8 cellular contexts compared by ENCODE assay signal in the genomic region with DNA sequence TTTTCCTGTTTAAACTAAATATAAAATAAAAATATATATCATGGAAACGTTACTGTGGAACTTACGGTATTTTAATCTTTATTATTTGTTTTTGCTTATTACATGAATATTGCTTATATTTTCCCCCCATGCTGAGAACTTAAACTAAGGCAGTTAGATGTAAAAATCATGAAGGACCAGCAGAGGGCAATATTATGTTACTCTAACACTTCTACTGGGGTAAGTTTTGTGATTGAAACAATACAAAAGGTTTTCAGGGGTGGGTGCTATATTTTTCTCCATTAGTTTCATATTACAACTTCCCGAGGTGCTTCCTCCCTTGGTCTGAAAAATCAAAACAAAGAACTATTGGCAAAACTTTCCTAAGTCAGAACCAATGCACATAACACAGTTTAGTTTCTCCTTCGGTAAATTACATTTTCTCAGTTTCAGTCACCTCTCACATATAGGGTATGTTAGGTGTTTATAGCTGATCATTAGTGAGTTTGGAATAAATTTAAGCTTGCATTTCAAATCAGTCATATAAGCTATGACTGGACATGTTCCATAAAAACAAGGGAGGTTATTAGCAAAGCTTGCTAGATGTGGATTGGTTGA. TPM values are rescaled to one million over a fixed set of nuclear protein-coding genes. Genes with fewer than 3 reads are reported as not detected.
DNase-seq lines count a peak whose midpoint lies in the region; ATAC-seq and TF ChIP-seq lines count a peak whose summit lies in the region.

No MANE protein-coding gene starts in this region.

- ATAC-seq in GM18511 (IDR thresholded peaks at IDR 0.05; ENCODE audit: unreplicated experiment) (peak; percentile 65), RWPE2 (ENCODE audit: low read depth) (0 out of 3 replicates have a peak, but pooled peaks have one; percentile 38), HG03469 (IDR thresholded peaks at IDR 0.05; ENCODE audit: unreplicated experiment) (no peak), esophagus mucosa (no peak)

- TF ChIP-seq EP300 in sigmoid colon (IDR thresholded peaks at IDR 0.05), result no peak

- H3K27ac ChIP-seq in RWPE2 (ENCODE audit: poor library complexity, severe bottlenecking) (no peak overlapping the region), sigmoid colon (peak overlapping the region in 1 of 4 donors; percentile 46)

- H3K9me3 ChIP-seq in RWPE2 (ENCODE audit: severe bottlenecking) (no peaks in the 10 kb centered on the region), sigmoid colon (no peaks in the 10 kb centered on the region)

- TF ChIP-seq CTCF in AG09319 (IDR thresholded peaks at IDR 0.05; ENCODE audit: low read depth, low read length) (peak; percentile 51), RWPE2 (IDR thresholded peaks at IDR 0.05; ENCODE audit: poor library complexity, severe bottlenecking) (peak; percentile 84), fibroblast of pulmonary artery (IDR thresholded peaks at IDR 0.05; ENCODE audit: low read length, missing control alignments) (peak; percentile 57), sigmoid colon (IDR thresholded peaks at IDR 0.05) (peak in 3 of 4 experiments; percentile 38 to 56 (median 55))

- H3K27me3 ChIP-seq in RWPE2 (ENCODE audit: insufficient read depth, poor library complexity, severe bottlenecking) (no peaks in the 10 kb centered on the region), sigmoid colon (no peaks in the 10 kb centered on the region)

- DNase-seq in AG09319 (ENCODE audit: extremely low read depth, low read depth) (no peak), LoVo (ENCODE audit: low spot score) (peak; percentile 19), RWPE2 (ENCODE audit: low spot score) (no peak), fibroblast of pulmonary artery (ENCODE audit: low read depth) (peak; percentile 77), sigmoid colon (no peak)

- H3K36me3 ChIP-seq in RWPE2 (ENCODE audit: low read depth) (no peaks in the 10 kb centered on the region; the same call in 1 of the 2 replicates), sigmoid colon (no peaks in the 10 kb centered on the region)

- intact Hi-C loops in sigmoid colon (cut with DNase I), result loop anchor here (2.0 to 10.0 kb wide), 3 partner anchors 462 to 1696 kb away; no protein-coding TSS in a partner anchor

- WGBS in sigmoid colon, 2 donors, result 42 to 47% methylated on average over 4 of the region's 4 CpGs

- H3K4me3 ChIP-seq in RWPE2 (ENCODE audit: severe bottlenecking) (no peak overlapping the region), fibroblast of pulmonary artery (replicated peaks; ENCODE audit: low read depth, low read length) (no peak overlapping the region), sigmoid colon (no peak overlapping the region)

- no peak for TF ChIP-seq POLR2A in sigmoid colon (IDR thresholded peaks at IDR 0.05)

- H3K4me1 ChIP-seq in RWPE2 (ENCODE audit: insufficient read depth, poor library complexity, severe bottlenecking), result no peaks in the 10 kb centered on the region
- peaks cover 0 to 25% (median 4%) of the 10 kb centered on the region in 4 donors for H3K4me1 ChIP-seq in sigmoid colon

RNA-seq across cellular contexts. Expression of gene ZNF407, which starts 54.8 kb away (rescaled TPM):
- total RNA-seq in sigmoid colon (10 to 100 TPM; 16.3 to 19.8 (median 18.1) TPM), esophagus mucosa (6.3 TPM)
- 1 to 10 TPM; 1.4 to 5.4 (median 1.8) TPM for polyA plus RNA-seq in sigmoid colon

Comparison
In these comparisons a context has a peak if more than half of its experiments do, and no peak if none do; other contexts are left out.
1. DNase-seq: peak in LoVo (single experiment) and fibroblast of pulmonary artery (single experiment); none in AG09319 (single experiment), RWPE2 (single experiment) and sigmoid colon (single experiment).
2. ATAC-seq: peak in GM18511 (single experiment) and RWPE2 (single experiment); none in HG03469 (single experiment) and esophagus mucosa (single experiment).
3. Peak in every context shown above with its lines, with median percentiles within 50 percentile points of each other: CTCF ChIP-seq.